ENCODE assay signal across 8 cellular contexts in the genomic region with DNA sequence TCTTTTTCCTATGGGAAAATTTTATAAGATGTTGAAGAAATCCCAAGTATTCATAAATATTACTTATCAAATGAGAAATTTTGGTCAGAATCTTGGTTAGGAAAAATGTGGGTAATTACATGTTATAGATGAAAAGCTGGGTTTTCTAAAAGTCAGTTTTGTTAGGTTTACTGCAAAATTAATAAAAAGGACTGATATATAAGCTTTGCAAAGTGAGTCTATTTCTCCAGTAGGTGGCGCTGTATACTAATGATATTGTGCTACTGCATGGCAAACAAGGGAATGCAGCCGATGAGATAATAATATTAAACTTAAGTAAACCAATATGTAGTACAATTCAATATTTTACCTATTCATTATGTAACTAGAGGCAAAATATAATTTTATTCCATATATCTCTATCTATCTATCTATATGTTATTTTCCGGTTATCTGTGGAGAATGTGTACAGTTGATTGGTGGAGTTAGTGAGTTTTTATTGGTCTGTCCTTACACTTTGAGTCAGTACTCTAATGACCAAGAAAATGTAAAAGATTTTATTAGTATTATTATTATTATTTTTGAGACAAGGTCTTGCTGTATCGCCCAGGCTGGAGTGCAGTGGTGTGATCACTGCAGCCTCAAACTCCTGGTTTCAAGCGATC. TPM values are rescaled to one million over a fixed set of nuclear protein-coding genes. Genes with fewer than 3 reads are reported as not detected.
A peak's percentile ranks its signal among the peaks of the same experiment; 100 is the strongest.
DNase-seq lines count a peak whose midpoint lies in the region; ATAC-seq and TF ChIP-seq lines count a peak whose summit lies in the region.

No MANE protein-coding gene starts in this region.

- peaks cover 5% of the 10 kb centered on the region; the same call in 1 of the 2 replicates for H3K79me2 ChIP-seq in GM23338 (replicated peaks; ENCODE audit: insufficient read depth)

- H3K4me1 ChIP-seq in GM23338 (ENCODE audit: insufficient read depth) (no peaks in the 10 kb centered on the region), RWPE2 (ENCODE audit: insufficient read depth, poor library complexity, severe bottlenecking) (no peaks in the 10 kb centered on the region), esophagus muscularis mucosa (no peaks in the 10 kb centered on the region)

- H3K4me2 ChIP-seq in GM23338: no peak overlapping the region

- no peak overlapping the region for H3K27ac ChIP-seq in GM23338 (ENCODE audit: low read depth)
- H3K27ac ChIP-seq in RWPE2 (ENCODE audit: poor library complexity, severe bottlenecking): no peak overlapping the region
- no peak overlapping the region for H3K27ac ChIP-seq in esophagus muscularis mucosa (replicated peaks in 1 of 4)

- H3K27ac Mint-ChIP-seq in GM23338: no peak overlapping the region

- H3K9me2 ChIP-seq in GM23338 (ENCODE audit: insufficient read depth): no peaks in the 10 kb centered on the region

- H3K4me3 ChIP-seq in GM23338 (no peak overlapping the region), RWPE2 (ENCODE audit: severe bottlenecking) (no peak overlapping the region), esophagus muscularis mucosa (no peak overlapping the region), MG63 (no peak overlapping the region)

- intact Hi-C loops in esophagus muscularis mucosa (cut with DNase I): no loop called here

- H3K27me3 ChIP-seq in GM23338 (ENCODE audit: insufficient read depth) (no peaks in the 10 kb centered on the region), RWPE2 (ENCODE audit: insufficient read depth, poor library complexity, severe bottlenecking) (no peaks in the 10 kb centered on the region), esophagus muscularis mucosa (no peaks in the 10 kb centered on the region), MG63 (no peaks in the 10 kb centered on the region)

- H3F3A ChIP-seq in GM23338 (replicated peaks; ENCODE audit: low read depth): no peaks in the 10 kb centered on the region

- H3K4me1 Mint-ChIP-seq in GM23338: no peaks in the 10 kb centered on the region

- peak; percentile 67 to 93 for TF ChIP-seq CTCF in GM23338 (conservative IDR thresholded peaks at IDR 0.05; ENCODE audit: low read depth in 2 of 2)
- TF ChIP-seq CTCF in RWPE2 (IDR thresholded peaks at IDR 0.05; ENCODE audit: poor library complexity, severe bottlenecking): peak; percentile 98
- peak; percentile 59 to 84 (median 77) for TF ChIP-seq CTCF in esophagus muscularis mucosa (IDR thresholded peaks at IDR 0.05)

- TF ChIP-seq POLR2A in esophagus muscularis mucosa (IDR thresholded peaks at IDR 0.05; ENCODE audit: low read depth): no peak

- H4K20me1 ChIP-seq in GM23338 (replicated peaks; ENCODE audit: insufficient read depth): peaks cover 7% of the 10 kb centered on the region; the same call in 1 of the 2 replicates

- no peak for TF ChIP-seq EP300 in esophagus muscularis mucosa (IDR thresholded peaks at IDR 0.05)

- peaks cover 6% of the 10 kb centered on the region for H3K9me3 Mint-ChIP-seq in GM23338

- H3K36me3 Mint-ChIP-seq in GM23338 (ENCODE audit: low read depth): peaks cover 9% of the 10 kb centered on the region

- peaks cover 4% of the 10 kb centered on the region for H3K27me3 Mint-ChIP-seq in GM23338 (ENCODE audit: insufficient read depth, low read depth, poor library complexity)

- WGBS in esophagus muscularis mucosa: 57% methylated on average over 5 of the region's 5 CpGs

- ATAC-seq in GM23338: peak; percentile 41; the same call in 2 of the 3 replicates
- peak; percentile 68 for ATAC-seq in RWPE2 (ENCODE audit: low read depth)

- no peak overlapping the region for H3K4me3 Mint-ChIP-seq in GM23338

- DNase-seq in EH (ENCODE audit: low read depth) (peak; percentile 66), GM23338 (ENCODE audit: low spot score) (peak; percentile 90), NCI-H1048 (lab: John Stamatoyannopoulos, UW) (peak; percentile 40), RWPE2 (ENCODE audit: low spot score) (no peak), esophagus muscularis mucosa (ENCODE audit: extremely low spot score) (no peak), non-pigmented ciliary epithelial cell (ENCODE audit: low read depth) (peak; percentile 40), activated T-cell treated with anti-CD3 and anti-CD28 coated beads for 4 hours (no peak), MG63 (no peak)

- no peak overlapping the region for H2AFZ ChIP-seq in GM23338

- H3K9me3 ChIP-seq in RWPE2 (ENCODE audit: severe bottlenecking) (no peaks in the 10 kb centered on the region), esophagus muscularis mucosa (peaks cover 0 to under 1% (median 0%) of the 10 kb centered on the region in 4 donors), MG63 (no peaks in the 10 kb centered on the region)

- peaks cover 3% of the 10 kb centered on the region; the same call in 1 of the 2 replicates for H3K36me3 ChIP-seq in GM23338 (ENCODE audit: insufficient read depth)
- H3K36me3 ChIP-seq in RWPE2 (ENCODE audit: low read depth): no peaks in the 10 kb centered on the region
- H3K36me3 ChIP-seq in esophagus muscularis mucosa: no peaks in the 10 kb centered on the region
- H3K36me3 ChIP-seq in MG63: no peaks in the 10 kb centered on the region

TF ChIP-seq in GM23338, 12 proteins besides CTCF, POLR2A, EP300 and RAD21 (continues in another document):
- no peak for TF ChIP-seq EZH2phosphoT487 (IDR thresholded peaks at IDR 0.05; ENCODE audit: unreplicated experiment)
- TF ChIP-seq REST (IDR thresholded peaks at IDR 0.05; ENCODE audit: unreplicated experiment): no peak
- no peak for TF ChIP-seq JUNB (IDR thresholded peaks at IDR 0.05; ENCODE audit: unreplicated experiment)
- no peak for TF ChIP-seq ZNF331 (CRISPR knock-in tag; IDR thresholded peaks at IDR 0.05; ENCODE audit: low read depth)
- no peak for TF ChIP-seq EZH2 (IDR thresholded peaks at IDR 0.05; ENCODE audit: low read depth, unreplicated experiment)
- no peak for TF ChIP-seq ZNF114 (CRISPR knock-in tag; IDR thresholded peaks at IDR 0.05)
- TF ChIP-seq NANOG (IDR thresholded peaks at IDR 0.05; ENCODE audit: borderline replicate concordance): no peak
- TF ChIP-seq ETS1 (IDR thresholded peaks at IDR 0.05): no peak
- TF ChIP-seq POLR2AphosphoS5 (IDR thresholded peaks at IDR 0.05; ENCODE audit: low read depth): no peak
- TF ChIP-seq CREB1 (CRISPR knock-in tag; IDR thresholded peaks at IDR 0.05; ENCODE audit: low read depth): no peak

RNA-seq across cellular contexts. Expression of gene MIPOL1, which starts 32.9 kb away (rescaled TPM):
- 21.7 and 24.8 TPM in 2 replicates for total RNA-seq in GM23338 (2014; rRNA removed; shearing (Covaris generic))
- 12.5 and 16.6 TPM in 2 replicates for polyA plus RNA-seq in GM23338 (2016; fragmentation: Nextera tagmentation; extraction: Ambion mirVana)
- 10 to 100 TPM in 2 of 4 donors, 1 to 10 TPM in 2; 6.5 to 21.2 (median 10.4) TPM for total RNA-seq in esophagus muscularis mucosa
- total RNA-seq in MG63 (2014; rRNA removed; shearing (Covaris generic); ENCODE audit: low replicate concordance): 6.0 and 9.2 TPM in 2 replicates

RNA-seq across cellular contexts. Expression of gene SLC25A21, which starts 58.3 kb away (rescaled TPM):
- 5.5 and 12.1 TPM in 2 replicates for total RNA-seq in GM23338 (2014; rRNA removed; shearing (Covaris generic))
- 10.1 and 10.6 TPM in 2 replicates for polyA plus RNA-seq in GM23338 (2016; fragmentation: Nextera tagmentation; extraction: Ambion mirVana)
- 1 to 10 TPM in 3 of 4 donors, under 1 TPM in 1; 0.39 to 3.3 (median 1.2) TPM for total RNA-seq in esophagus muscularis mucosa
- total RNA-seq in MG63 (2014; rRNA removed; shearing (Covaris generic); ENCODE audit: low replicate concordance): 1.8 and 8.7 TPM in 2 replicates

Comparison
In these comparisons a context has a peak if more than half of its experiments do, and no peak if none do; other contexts are left out.
1. DNase-seq: peak in EH (single experiment), GM23338 (single experiment), NCI-H1048 (single experiment) and non-pigmented ciliary epithelial cell (single experiment); none in RWPE2 (single experiment), esophagus muscularis mucosa (single experiment), activated T-cell treated with anti-CD3 and anti-CD28 coated beads for 4 hours (single experiment) and MG63 (single experiment).
2. Peak in every context shown above with its lines, with median percentiles within 50 percentile points of each other: CTCF ChIP-seq.